In the genomic region with DNA sequence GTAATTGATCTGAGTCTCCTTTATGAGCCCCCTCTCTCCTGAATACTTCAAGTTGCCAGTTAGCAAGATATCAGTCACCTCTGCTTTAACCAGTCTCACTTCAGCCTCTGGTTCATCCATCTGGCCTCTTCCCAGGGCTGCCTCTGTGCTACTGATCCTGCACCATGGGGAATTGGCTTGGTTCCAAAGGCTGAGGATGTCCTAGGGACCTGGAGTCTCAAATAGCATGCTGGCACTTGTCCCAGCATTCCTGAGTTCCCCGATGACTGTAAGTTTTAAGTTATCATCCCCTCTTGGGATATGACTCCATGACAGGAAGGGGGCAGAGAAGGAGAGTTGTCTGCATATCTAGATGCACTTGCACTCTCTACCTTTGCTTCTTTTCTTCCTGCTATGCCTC, we compare ENCODE assay signal across 17 cellular contexts.
DNase-seq lines count a peak whose midpoint lies in the region; ATAC-seq, FAIRE-seq and TF ChIP-seq lines count a peak whose summit lies in the region.
"Had no signal": no experiment of that assay in that cellular context is flagged by ENCODE, and none has a peak within 500 bp of the region (broad histone marks: within the 10 kb centered on the region; RNA-seq: fewer than 3 reads in every experiment).

No MANE protein-coding gene starts in this region.

- H3K4me3 ChIP-seq in left ventricle myocardium inferior, result no peak overlapping the region
- no peak overlapping the region for H3K4me3 ChIP-seq in choroid plexus epithelial cell (ENCODE audit: low read depth, low read length)
- no peak overlapping the region for H3K4me3 ChIP-seq in neural progenitor cell
- H3K4me3 ChIP-seq: upper lobe of left lung had no signal

- H4K20me1 ChIP-seq in neural progenitor cell (ENCODE audit: low read depth), result no peaks in the 10 kb centered on the region

- no peaks in the 10 kb centered on the region for H3K36me3 Mint-ChIP-seq in neural progenitor cell

- H2AFZ ChIP-seq in neural progenitor cell (replicated peaks), result no peak overlapping the region

- no peaks in the 10 kb centered on the region for H3K79me2 ChIP-seq in neural progenitor cell (ENCODE audit: low read depth)

- no peak for TF ChIP-seq POLR2A in H54 (IDR thresholded peaks at IDR 0.05; ENCODE audit: low read depth, low read length)

- H3K4me1 Mint-ChIP-seq in neural progenitor cell, result peaks cover 5% of the 10 kb centered on the region

- ATAC-seq in GM21390 (IDR thresholded peaks at IDR 0.05; ENCODE audit: unreplicated experiment) (no peak), HG03045 (IDR thresholded peaks at IDR 0.05; ENCODE audit: unreplicated experiment) (no peak)

- H3K27me3 Mint-ChIP-seq in neural progenitor cell (ENCODE audit: insufficient read depth, low read depth), result no peaks in the 10 kb centered on the region

- TF ChIP-seq CTCF in left ventricle myocardium inferior (IDR thresholded peaks at IDR 0.05; ENCODE audit: borderline replicate concordance), result no peak
- TF ChIP-seq CTCF in choroid plexus epithelial cell (conservative IDR thresholded peaks at IDR 0.05; ENCODE audit: low read depth, low read length), result no peak
- TF ChIP-seq CTCF in neural progenitor cell (IDR thresholded peaks at IDR 0.05), result no peak

- H3K36me3 ChIP-seq in left ventricle myocardium inferior, result no peaks in the 10 kb centered on the region
- H3K36me3 ChIP-seq in neural progenitor cell, result no peaks in the 10 kb centered on the region
- H3K36me3 ChIP-seq: upper lobe of left lung had no signal

- H3K27ac ChIP-seq in left ventricle myocardium inferior (replicated peaks) (no peak overlapping the region), neural progenitor cell (no peak overlapping the region)
- H3K27ac ChIP-seq: upper lobe of left lung had no signal

- no peak overlapping the region for H3K4me2 ChIP-seq in neural progenitor cell

- H3F3A ChIP-seq in neural progenitor cell (ENCODE audit: low read depth), result no peaks in the 10 kb centered on the region

- no peak overlapping the region for H3K9ac ChIP-seq in neural progenitor cell

- no peak for FAIRE-seq in H54 (lab: Jason Lieb, UNC)
- FAIRE-seq: kidney had no signal

- H3K4me1 ChIP-seq in left ventricle myocardium inferior, result no peaks in the 10 kb centered on the region
- H3K4me1 ChIP-seq in neural progenitor cell, result no peaks in the 10 kb centered on the region
- H3K4me1 ChIP-seq: upper lobe of left lung had no signal

- DNase-seq in left ventricle myocardium inferior, result peak; percentile 15
- no peak for DNase-seq in cardiac septum (ENCODE audit: low spot score)
- DNase-seq in NCI-H2171 treated with DMSO at 0.1 percent for 48 hours (lab: John Stamatoyannopoulos, UW), result peak; percentile 86
- peak; percentile 34 for DNase-seq in choroid plexus epithelial cell (ENCODE audit: low read depth)
- no peak for DNase-seq in H54 (ENCODE audit: insufficient read length, low spot score)
- DNase-seq in neural progenitor cell (ENCODE audit: low spot score), result no peak
- DNase-seq: activated CD4-positive, alpha-beta T cell treated with anti-CD3 and anti-CD28 coated beads, Interleukin-2, amount 50 U/mL, for 4 hours; AML-193; head of caudate nucleus; kidney; midbrain; occipital lobe; SIG-M5; stimulated activated naive CD4-positive, alpha-beta T cell; upper lobe of left lung had no signal

- H3K27ac Mint-ChIP-seq in neural progenitor cell, result no peak overlapping the region

- intact Hi-C loops in left ventricle myocardium inferior (cut with micrococcal nuclease) (no loop called here), cardiac septum (cut with DNase I) (no loop called here)

- H3K27me3 ChIP-seq in left ventricle myocardium inferior (ENCODE audit: low read depth) (peaks cover 53% of the 10 kb centered on the region), neural progenitor cell (no peaks in the 10 kb centered on the region)
- H3K27me3 ChIP-seq: upper lobe of left lung had no signal

- peaks cover 5% of the 10 kb centered on the region for H3K9me3 Mint-ChIP-seq in neural progenitor cell

- H3K9me3 ChIP-seq in left ventricle myocardium inferior (replicated peaks) (no peaks in the 10 kb centered on the region), neural progenitor cell (ENCODE audit: low read depth) (no peaks in the 10 kb centered on the region)
- H3K9me3 ChIP-seq: upper lobe of left lung had no signal

- no peak overlapping the region for H3K4me3 Mint-ChIP-seq in neural progenitor cell

Comparison
In these comparisons a context has a peak if more than half of its experiments do, and no peak if none do; other contexts are left out.
1. DNase-seq: peak in left ventricle myocardium inferior (single experiment), NCI-H2171 treated with DMSO at 0.1 percent for 48 hours (single experiment) and choroid plexus epithelial cell (single experiment); none in cardiac septum (single experiment), H54 (single experiment) and neural progenitor cell (single experiment).